In genomic region chr7:28081016-28081415, GRCh38 we compare ENCODE assay signal across 1 cellular context.
TF ChIP-seq lines count a peak whose summit lies in the region.

No MANE protein-coding gene starts in this region.

TF ChIP-seq in SK-N-SH, 30 proteins besides CTCF, POLR2A, EP300 and RAD21 (continued from another document):
- TF ChIP-seq USF1 (IDR thresholded peaks at IDR 0.05; ENCODE audit: borderline replicate concordance, low read depth) (no peak), FOXM1 (IDR thresholded peaks at IDR 0.05; ENCODE audit: low read depth) (no peak), YY1 (IDR thresholded peaks at IDR 0.05; ENCODE audit: low read depth) (no peak), RFX5 (IDR thresholded peaks at IDR 0.05; ENCODE audit: low read length) (no peak), MXI1 (IDR thresholded peaks at IDR 0.05; ENCODE audit: low read depth, low read length) (no peak), EZH2phosphoT487 (IDR thresholded peaks at IDR 0.05; ENCODE audit: borderline replicate concordance, low read depth) (no peak)
